ENCODE assay signal across 8 cellular contexts in the genomic region with DNA sequence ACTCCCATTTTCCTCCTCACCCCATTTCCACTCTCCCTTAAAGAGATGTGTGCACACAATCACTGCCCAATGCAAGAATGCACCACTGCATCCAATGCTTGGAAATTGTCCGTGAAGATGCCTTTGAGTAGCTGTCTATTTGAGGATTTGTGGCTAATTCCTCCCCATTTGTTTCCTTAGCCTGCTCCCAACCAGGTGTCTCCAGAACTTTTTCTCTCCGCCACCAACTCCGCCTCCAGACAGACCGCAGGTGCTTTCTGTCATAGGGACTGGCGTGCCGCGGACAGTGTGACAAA. TPM values are rescaled to one million over a fixed set of nuclear protein-coding genes. Genes with fewer than 3 reads are reported as not detected.
A peak's percentile ranks its signal among the peaks of the same experiment; 100 is the strongest.
DNase-seq lines count a peak whose midpoint lies in the region; ATAC-seq, FAIRE-seq and TF ChIP-seq lines count a peak whose summit lies in the region.

No MANE protein-coding gene starts in this region.

- H4K20me1 ChIP-seq in keratinocyte (ENCODE audit: control insufficient read depth, extremely low read depth, insufficient read depth, low read length) = no peaks in the 10 kb centered on the region

- no peaks in the 10 kb centered on the region for H3K27me3 Mint-ChIP-seq in activated CD8-positive, alpha-beta T cell treated with anti-CD3 and anti-CD28 coated beads, Interleukin-2, amount 10 ng/mL, durations not matched to agents 7 days and 5 days (ENCODE audit: low read depth)

- in situ Hi-C loops in GM13977 (cut with MboI; ENCODE audit: low pct_unique_long_range_greater_than_20kb, low sequenced_read_pairs, unreplicated experiment) = no loop called here

- no peak for FAIRE-seq in keratinocyte (lab: Jason Lieb, UNC)

- no peaks in the 10 kb centered on the region for H3K9me3 ChIP-seq in keratinocyte (ENCODE audit: control insufficient read depth, low read depth, low read length)
- H3K9me3 ChIP-seq in thoracic aorta = no peaks in the 10 kb centered on the region

- H3K4me3 ChIP-seq in keratinocyte (ENCODE audit: control insufficient read depth in 2 of 3, extremely low read depth in 1 of 3, insufficient read depth in 2 of 3, low read depth in 1 of 3, low read length in 3 of 3) (peak overlapping the region; percentile 87 to 97 (median 93)), thoracic aorta (peak overlapping the region; percentile 94)

- H3K36me3 Mint-ChIP-seq in activated CD8-positive, alpha-beta T cell treated with anti-CD3 and anti-CD28 coated beads, Interleukin-2, amount 10 ng/mL, durations not matched to agents 7 days and 5 days (ENCODE audit: low read depth) = peaks cover 25% of the 10 kb centered on the region

- H3K27me3 ChIP-seq in keratinocyte (ENCODE audit: control insufficient read depth, extremely low read depth, insufficient read depth, low read length) (no peaks in the 10 kb centered on the region), thoracic aorta (replicated peaks; ENCODE audit: insufficient read depth) (no peaks in the 10 kb centered on the region)

- ATAC-seq in GM18505 (IDR thresholded peaks at IDR 0.05; ENCODE audit: unreplicated experiment) (peak; percentile 7), HG02852 (IDR thresholded peaks at IDR 0.05; ENCODE audit: unreplicated experiment) (peak; percentile 8), thoracic aorta (ENCODE audit: insufficient number of reproducible peaks, low FRiP score, low read depth) (no peak)
- ATAC-seq in activated CD8-positive, alpha-beta T cell treated with anti-CD3 and anti-CD28 coated beads, Interleukin-2, amount 10 ng/mL, durations not matched to agents 7 days and 5 days = no peak

- no peaks in the 10 kb centered on the region for H3K9me1 ChIP-seq in keratinocyte (ENCODE audit: control insufficient read depth, extremely low read depth, insufficient read depth, low read length)

- H3K9ac ChIP-seq in keratinocyte (ENCODE audit: control insufficient read depth, extremely low read depth, insufficient read depth, low read length) = peak overlapping the region; percentile 95

- peak overlapping the region; percentile 97 for H3K27ac Mint-ChIP-seq in activated CD8-positive, alpha-beta T cell treated with anti-CD3 and anti-CD28 coated beads, Interleukin-2, amount 10 ng/mL, durations not matched to agents 7 days and 5 days

- peak overlapping the region; percentile 87 for H3K27ac ChIP-seq in keratinocyte (ENCODE audit: control insufficient read depth, insufficient read depth, low read length)
- H3K27ac ChIP-seq in thoracic aorta = peak overlapping the region; percentile 61 to 84

- CTCF ChIA-PET in activated CD8-positive, alpha-beta T cell treated with anti-CD3 and anti-CD28 coated beads, Interleukin-2, amount 10 ng/mL, durations not matched to agents 7 days and 5 days (lab: Charles Lee) = interaction anchor here (0.9 to 5.9 kb wide), 6 partner anchors 12 to 324 kb away, joined by 3 to 35 read pairs (median 4); no protein-coding TSS in a partner anchor

- peak overlapping the region; percentile 88 for H3K4me3 Mint-ChIP-seq in activated CD8-positive, alpha-beta T cell treated with anti-CD3 and anti-CD28 coated beads, Interleukin-2, amount 10 ng/mL, durations not matched to agents 7 days and 5 days

- dilution Hi-C loops in keratinocyte (cut with MboI; ENCODE audit: extremely low pct_ligation_motif_present, low sequenced_read_pairs) = no loop called here

- H3K79me2 ChIP-seq in keratinocyte (ENCODE audit: control insufficient read depth, insufficient read depth, low read length) = peaks cover 45% of the 10 kb centered on the region

- no peak for DNase-seq in activated CD8-positive, alpha-beta T cell treated with anti-CD3 and anti-CD28 coated beads, Interleukin-2, amount 10 ng/mL, durations not matched to agents 7 days and 5 days
- DNase-seq in keratinocyte (ENCODE audit: low read depth, low spot score) = no peak
- DNase-seq in thoracic aorta (ENCODE audit: low spot score) = no peak
- DNase-seq in GM13977 (ENCODE audit: low spot score) = no peak
- DNase-seq in NCI-H510A treated with DMSO at 0.1 percent for 48 hours (lab: John Stamatoyannopoulos, UW) = no peak
- no peak for DNase-seq in DMS153 treated with DMSO at 0.1 percent for 48 hours (lab: John Stamatoyannopoulos, UW; ENCODE audit: unreplicated experiment)

- H3K4me1 Mint-ChIP-seq in activated CD8-positive, alpha-beta T cell treated with anti-CD3 and anti-CD28 coated beads, Interleukin-2, amount 10 ng/mL, durations not matched to agents 7 days and 5 days (ENCODE audit: low read depth) = peaks cover 76% of the 10 kb centered on the region

- H3K4me1 ChIP-seq in keratinocyte (ENCODE audit: control insufficient read depth, extremely low read depth, insufficient read depth, low read length) (peaks cover 45% of the 10 kb centered on the region), thoracic aorta (ENCODE audit: control insufficient read depth in 1 of 2, low read depth in 2 of 2) (peaks cover 31 to 75% of the 10 kb centered on the region in 2 donors)

- POLR2A ChIA-PET in activated CD8-positive, alpha-beta T cell treated with anti-CD3 and anti-CD28 coated beads, Interleukin-2, amount 10 ng/mL, durations not matched to agents 7 days and 5 days (lab: Charles Lee) = interaction anchor here (0.6 to 1.5 kb wide), 8 partner anchors 15 to 300 kb away, joined by 3 to 5 read pairs (median 4); a partner anchor contains a TSS

- no peaks in the 10 kb centered on the region for H3K9me3 Mint-ChIP-seq in activated CD8-positive, alpha-beta T cell treated with anti-CD3 and anti-CD28 coated beads, Interleukin-2, amount 10 ng/mL, durations not matched to agents 7 days and 5 days (ENCODE audit: insufficient read depth)

- peak overlapping the region; percentile 92 for H2AFZ ChIP-seq in keratinocyte (ENCODE audit: control insufficient read depth, low read length)

- TF ChIP-seq CTCF in keratinocyte (optimal IDR thresholded peaks at IDR 0.05 in 1 of 3, IDR thresholded peaks at IDR 0.05 in 1 of 3, conservative IDR thresholded peaks at IDR 0.05 in 1 of 3; ENCODE audit: extremely low read depth in 1 of 3, insufficient read depth in 2 of 3, low read length in 3 of 3) = no peak
- TF ChIP-seq CTCF in thoracic aorta (IDR thresholded peaks at IDR 0.05) = no peak
- no peak for TF ChIP-seq CTCF in GM13977 (IDR thresholded peaks at IDR 0.05; ENCODE audit: extremely low read depth, insufficient read depth, missing control alignments)

- no peak for TF ChIP-seq POLR2A in GM18505 (IDR thresholded peaks at IDR 0.05; ENCODE audit: borderline replicate concordance, extremely low read depth, insufficient read depth, insufficient read length)

- H3K4me2 ChIP-seq in keratinocyte (ENCODE audit: control insufficient read depth, extremely low read depth, insufficient read depth, low read depth, low read length) = peak overlapping the region; percentile 99

- H3K36me3 ChIP-seq in keratinocyte (ENCODE audit: control insufficient read depth in 2 of 2, extremely low read depth in 1 of 2, insufficient read depth in 2 of 2, low read length in 2 of 2) (no peaks in the 10 kb centered on the region), thoracic aorta (no peaks in the 10 kb centered on the region)

RNA-seq across cellular contexts. Expression of a gene that starts 0.5 kb away (rescaled TPM):
- total RNA-seq in activated CD8-positive, alpha-beta T cell treated with anti-CD3 and anti-CD28 coated beads, Interleukin-2, amount 10 ng/mL, durations not matched to agents 7 days and 5 days = 10 to 100 TPM; 64.4 to 64.5 TPM
- 96.5 to 134 TPM (median 102 TPM) in 3 replicates for polyA plus RNA-seq in keratinocyte
- 149 TPM for polyA plus RNA-seq in keratinocyte (2011; ENCODE audit: low read depth)
- polyA plus RNA-seq in keratinocyte (2011; cell fraction: cytosol; rRNA removed) = 39.7 and 80.6 TPM in 2 replicates
- 141 and 213 TPM in 2 replicates for polyA plus RNA-seq in keratinocyte (2011; cell fraction: nucleus; rRNA removed)
- polyA plus RNA-seq in keratinocyte (2012; ENCODE audit: low replicate concordance) = 62.0 and 78.9 TPM in 2 replicates
- 35.7 to 154 TPM (median 114 TPM) in 3 replicates for polyA minus RNA-seq in keratinocyte
- 109 TPM for polyA minus RNA-seq in keratinocyte (2011; cell fraction: cytosol; rRNA and poly(A)+ RNA removed)
- 148 and 216 TPM in 2 replicates for polyA minus RNA-seq in keratinocyte (2011; cell fraction: nucleus; rRNA and poly(A)+ RNA removed)
- total RNA-seq in thoracic aorta = 100 to 1,000 TPM in 1 of 2 donors, 10 to 100 TPM in 1; 92.9 to 107 TPM

Comparison
In these comparisons a context has a peak if more than half of its experiments do, and no peak if none do; other contexts are left out.
1. ATAC-seq: peak in GM18505 (single experiment) and HG02852 (single experiment); none in activated CD8-positive, alpha-beta T cell treated with anti-CD3 and anti-CD28 coated beads, Interleukin-2, amount 10 ng/mL, durations not matched to agents 7 days and 5 days (single experiment) and thoracic aorta (single experiment).